ENCODE assay signal across 7 cellular contexts in the genomic region with DNA sequence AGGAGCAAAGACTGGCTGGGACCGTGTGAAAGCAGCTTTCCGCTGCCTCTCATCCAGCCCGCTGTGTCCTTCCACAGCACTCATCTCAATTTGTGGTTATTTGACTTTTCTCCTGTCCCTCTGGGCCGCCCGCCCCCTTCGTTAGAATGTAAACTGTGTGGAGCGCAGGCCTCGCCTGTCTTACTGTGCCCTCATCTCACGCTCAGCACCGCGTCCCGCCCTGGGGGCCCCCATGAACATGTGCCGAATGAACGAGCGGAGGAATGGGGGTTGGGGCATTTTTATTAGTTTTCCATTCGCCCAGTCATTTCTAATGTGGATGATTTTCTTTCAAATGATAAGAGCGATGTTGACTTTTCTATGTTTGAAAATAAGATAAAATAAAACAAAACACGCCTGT.
DNase-seq lines count a peak whose midpoint lies in the region; ATAC-seq, FAIRE-seq and TF ChIP-seq lines count a peak whose summit lies in the region.
"Not testable (repeated sequence)": the region's sequence is repeated elsewhere in the genome, so short reads cannot be mapped to it uniquely, and the experiment has no call there.

No MANE protein-coding gene starts in this region.

- H3K27me3 Mint-ChIP-seq in nephron (ENCODE audit: low read depth); neural crest cell (ENCODE audit: low read depth); osteocyte (ENCODE audit: unreplicated experiment): not testable (repeated sequence)

- H3K14ac ChIP-seq in mesenchymal stem cell (ENCODE audit: low read length in 2 of 2), result not testable (repeated sequence)

- ATAC-seq in RWPE2 (ENCODE audit: low read depth), result not testable (repeated sequence)

- H4K8ac ChIP-seq in mesenchymal stem cell (ENCODE audit: low read length), result not testable (repeated sequence)

- H2BK5ac ChIP-seq in mesenchymal stem cell (ENCODE audit: low read depth, low read length, poor library complexity, severe bottlenecking), result not testable (repeated sequence)

- H2BK120ac ChIP-seq in mesenchymal stem cell (ENCODE audit: low read depth, low read length), result not testable (repeated sequence)

- not testable (repeated sequence) for H3K36me3 ChIP-seq in RWPE2 (ENCODE audit: low read depth); mesenchymal stem cell (ENCODE audit: control insufficient read depth in 1 of 2, insufficient read depth in 2 of 2, low read depth in 1 of 2, low read length in 2 of 2)

- H3K4me1 Mint-ChIP-seq in nephron, result peaks cover 12% of the 10 kb centered on the region
- not testable (repeated sequence) for H3K4me1 Mint-ChIP-seq in neural crest cell; osteocyte (ENCODE audit: unreplicated experiment)

- H2BK12ac ChIP-seq in mesenchymal stem cell (ENCODE audit: low read length in 2 of 2), result not testable (repeated sequence)

- not testable (repeated sequence) for H3K36me3 Mint-ChIP-seq in nephron (ENCODE audit: low read depth); neural crest cell (ENCODE audit: low read depth); osteocyte (ENCODE audit: unreplicated experiment)

- WGBS in mesenchymal stem cell, result 96% methylated on average over 18 of the region's 18 CpGs

- H3K9me3 Mint-ChIP-seq in nephron; neural crest cell; osteocyte (ENCODE audit: unreplicated experiment): not testable (repeated sequence)

- H3K27ac Mint-ChIP-seq in nephron (peak overlapping the region in 2 of 3 experiments; percentile 11 to 57), neural crest cell (ENCODE audit: unreplicated experiment) (peak overlapping the region; percentile 50)
- not testable (repeated sequence) for H3K27ac Mint-ChIP-seq in osteocyte (ENCODE audit: unreplicated experiment)

- H3K9me3 ChIP-seq in RWPE2 (ENCODE audit: severe bottlenecking); mesenchymal stem cell (ENCODE audit: control insufficient read depth, low read length): not testable (repeated sequence)

- not testable (repeated sequence) for H3K9ac ChIP-seq in mesenchymal stem cell (ENCODE audit: low read length)

- not testable (repeated sequence) for H3K27me3 ChIP-seq in RWPE2 (ENCODE audit: insufficient read depth, poor library complexity, severe bottlenecking); mesenchymal stem cell (ENCODE audit: control insufficient read depth in 1 of 2, insufficient read depth in 1 of 2, low read length in 2 of 2)

- not testable (repeated sequence) for H3K4me3 ChIP-seq in RWPE2 (ENCODE audit: severe bottlenecking); mesenchymal stem cell (ENCODE audit: insufficient read depth in 1 of 2, low read depth in 1 of 2, low read length in 2 of 2)

- peak; percentile 37 for DNase-seq in RWPE2 (ENCODE audit: low spot score)
- peak; percentile 26 for DNase-seq in ecto neural progenitor cell (ENCODE audit: low spot score)
- DNase-seq in mesenchymal stem cell; neural crest cell (ENCODE audit: low read depth, low spot score): not testable (repeated sequence)
- peak; percentile 78 for DNase-seq in osteocyte (ENCODE audit: extremely low spot score, unreplicated experiment)

- peak overlapping the region; percentile 67 for H2BK15ac ChIP-seq in mesenchymal stem cell (ENCODE audit: low read depth, poor library complexity, severe bottlenecking)

- H3K18ac ChIP-seq in mesenchymal stem cell (ENCODE audit: low read depth in 1 of 2, low read length in 2 of 2), result not testable (repeated sequence)

- H3K4me2 ChIP-seq in mesenchymal stem cell (ENCODE audit: low read length, poor library complexity, severe bottlenecking), result not testable (repeated sequence)

- H3K4me1 ChIP-seq in RWPE2 (ENCODE audit: insufficient read depth, poor library complexity, severe bottlenecking); mesenchymal stem cell (ENCODE audit: control insufficient read depth, insufficient read depth, low read depth, low read length): not testable (repeated sequence)

- not testable (repeated sequence) for H4K91ac ChIP-seq in mesenchymal stem cell (ENCODE audit: low read length)

- H3K23ac ChIP-seq in mesenchymal stem cell (ENCODE audit: low read length in 2 of 2), result not testable (repeated sequence)

- H3K79me1 ChIP-seq in mesenchymal stem cell (replicated peaks; ENCODE audit: low read length, poor library complexity, severe bottlenecking), result not testable (repeated sequence)

- TF ChIP-seq CTCF in RWPE2 (IDR thresholded peaks at IDR 0.05; ENCODE audit: poor library complexity, severe bottlenecking); nephron (IDR thresholded peaks at IDR 0.05; ENCODE audit: unreplicated experiment in 3 of 3); neural crest cell (conservative IDR thresholded peaks at IDR 0.05); osteocyte (IDR thresholded peaks at IDR 0.05): not testable (repeated sequence)

- H2AFZ ChIP-seq in mesenchymal stem cell (ENCODE audit: low read depth, low read length), result not testable (repeated sequence)

- not testable (repeated sequence) for H3K4ac ChIP-seq in mesenchymal stem cell (ENCODE audit: low read depth in 1 of 2, low read length in 2 of 2)

- not testable (repeated sequence) for H3K27ac ChIP-seq in RWPE2 (ENCODE audit: poor library complexity, severe bottlenecking); mesenchymal stem cell (ENCODE audit: low read length, poor library complexity, severe bottlenecking)

- FAIRE-seq in endometrium (lab: Jason Lieb, UNC), result peak; percentile 45

- H2AK5ac ChIP-seq in mesenchymal stem cell (ENCODE audit: low read length, severe bottlenecking), result not testable (repeated sequence)

- H3K4me3 Mint-ChIP-seq in nephron; neural crest cell; osteocyte (ENCODE audit: unreplicated experiment): not testable (repeated sequence)
